ENCODE assay signal across 20 cellular contexts in genomic region chr13:98449273-98449672, GRCh38.
A peak's percentile ranks its signal among the peaks of the same experiment; 100 is the strongest.
DNase-seq lines count a peak whose midpoint lies in the region; ATAC-seq and TF ChIP-seq lines count a peak whose summit lies in the region.
"Had no signal": no experiment of that assay in that cellular context is flagged by ENCODE, and none has a peak within 500 bp of the region (broad histone marks: within the 10 kb centered on the region; RNA-seq: fewer than 3 reads in every experiment).

No MANE protein-coding gene starts in this region.

- peaks cover 10 to 23% of the 10 kb centered on the region in 2 donors for H3K4me1 ChIP-seq in naive thymus-derived CD4-positive, alpha-beta T cell (ENCODE audit: control insufficient read depth in 2 of 2, insufficient read depth in 2 of 2, low read length in 2 of 2)

- ATAC-seq in naive thymus-derived CD4-positive, alpha-beta T cell: no peak
- ATAC-seq in HG03520 (IDR thresholded peaks at IDR 0.05; ENCODE audit: unreplicated experiment) (no peak), Right ventricle myocardium inferior (no peak)
- ATAC-seq: esophagus mucosa had no signal

- no peak for TF ChIP-seq CTCF in type B pancreatic cell (conservative IDR thresholded peaks at IDR 0.05)

- peak overlapping the region; percentile 14 for H3K27ac ChIP-seq in angular gyrus (ENCODE audit: low read depth, low read length)
- H3K27ac ChIP-seq in naive thymus-derived CD4-positive, alpha-beta T cell (ENCODE audit: low read depth, low read length): no peak overlapping the region

- H3K4me1 Mint-ChIP-seq in activated T-cell treated with anti-CD3 and anti-CD28 coated beads, Interleukin-2, amount 50 U/mL, for 24 hours (ENCODE audit: low read depth): peaks cover 36% of the 10 kb centered on the region
- H3K4me1 Mint-ChIP-seq in naive thymus-derived CD4-positive, alpha-beta T cell: peaks cover 9 to 37% (median 31%) of the 10 kb centered on the region in 7 donors
- peaks cover 39% of the 10 kb centered on the region for H3K4me1 Mint-ChIP-seq in type B pancreatic cell (ENCODE audit: unreplicated experiment)

- no peaks in the 10 kb centered on the region for H3K27me3 ChIP-seq in naive thymus-derived CD4-positive, alpha-beta T cell (ENCODE audit: control insufficient read depth in 2 of 2, insufficient read depth in 2 of 2, low read length in 2 of 2)
- H3K27me3 ChIP-seq: tibial nerve had no signal

- no peaks in the 10 kb centered on the region for H3K27me3 Mint-ChIP-seq in activated T-cell treated with anti-CD3 and anti-CD28 coated beads, Interleukin-2, amount 50 U/mL, for 24 hours
- no peaks in the 10 kb centered on the region for H3K27me3 Mint-ChIP-seq in naive thymus-derived CD4-positive, alpha-beta T cell
- no peaks in the 10 kb centered on the region for H3K27me3 Mint-ChIP-seq in type B pancreatic cell

- no peaks in the 10 kb centered on the region for H3K9me3 ChIP-seq in naive thymus-derived CD4-positive, alpha-beta T cell (ENCODE audit: control insufficient read depth in 2 of 3, low read length in 3 of 3)
- H3K9me3 ChIP-seq: tibial nerve had no signal

- no peak overlapping the region for H3K4me3 Mint-ChIP-seq in activated T-cell treated with anti-CD3 and anti-CD28 coated beads, Interleukin-2, amount 50 U/mL, for 24 hours
- no peak overlapping the region for H3K4me3 Mint-ChIP-seq in naive thymus-derived CD4-positive, alpha-beta T cell
- H3K4me3 Mint-ChIP-seq in type B pancreatic cell: no peak overlapping the region

- CTCF ChIA-PET in naive thymus-derived CD4-positive, alpha-beta T cell (lab: Charles Lee): interaction anchor here (0.6 kb wide), 1 partner anchor 204 kb away, joined by 3 read pairs; no protein-coding TSS in a partner anchor

- H3K27ac Mint-ChIP-seq in activated T-cell treated with anti-CD3 and anti-CD28 coated beads, Interleukin-2, amount 50 U/mL, for 24 hours: peak overlapping the region; percentile 71
- peak overlapping the region in 7 of 9 donors; percentile 15 to 88 (median 76) for H3K27ac Mint-ChIP-seq in naive thymus-derived CD4-positive, alpha-beta T cell
- H3K27ac Mint-ChIP-seq in type B pancreatic cell: peak overlapping the region; percentile 85

- no peak for DNase-seq in activated T-cell treated with anti-CD3 and anti-CD28 coated beads, Interleukin-2, amount 50 U/mL, for 24 hours
- DNase-seq in activated T-cell treated with anti-CD3 and anti-CD28 coated beads for 4 hours: no peak
- DNase-seq in naive thymus-derived CD4-positive, alpha-beta T cell: no peak
- no peak for DNase-seq in type B pancreatic cell (ENCODE audit: extremely low spot score, unreplicated experiment)
- DNase-seq in Right ventricle myocardium inferior (ENCODE audit: missing footprints): no peak
- no peak for DNase-seq in anterior cingulate cortex (lab: John Stamatoyannopoulos, UW)
- DNase-seq: activated CD4-positive, alpha-beta T cell treated with anti-CD3 and anti-CD28 coated beads for 48 hours; cortex of kidney; head of caudate nucleus; mesendoderm; MM.1S; NCI-H1694 treated with DMSO at 0.1 percent for 48 hours; nucleus accumbens; stimulated activated CD4-positive, alpha-beta T cell treated with anti-CD3 and anti-CD28 coated beads, Interleukin-4, amount 100 ng/mL, for 24 hours; stimulated activated CD8-positive, alpha-beta memory T cell treated with anti-CD3 and anti-CD28 coated beads, Interleukin-4, amount 100 ng/mL, for 48 hours; T1000 had no signal

- intact Hi-C loops in naive thymus-derived CD4-positive, alpha-beta T cell (cut with micrococcal nuclease): loop anchor here (5.0 to 10.0 kb wide), 2 partner anchors 474 to 583 kb away; no protein-coding TSS in a partner anchor
- intact Hi-C loops in Right ventricle myocardium inferior (cut with DNase I): loop anchor here (5.0 kb wide), 1 partner anchor 393 kb away; no protein-coding TSS in a partner anchor

- peaks cover 65% of the 10 kb centered on the region for H3K36me3 Mint-ChIP-seq in activated T-cell treated with anti-CD3 and anti-CD28 coated beads, Interleukin-2, amount 50 U/mL, for 24 hours (ENCODE audit: low read depth)
- peaks cover 0 to 34% (median 6%) of the 10 kb centered on the region in 5 donors for H3K36me3 Mint-ChIP-seq in naive thymus-derived CD4-positive, alpha-beta T cell
- H3K36me3 Mint-ChIP-seq in type B pancreatic cell: peaks cover 44% of the 10 kb centered on the region

- POLR2A ChIA-PET in naive thymus-derived CD4-positive, alpha-beta T cell (lab: Charles Lee): no interaction called here

- H3K9me3 Mint-ChIP-seq in activated T-cell treated with anti-CD3 and anti-CD28 coated beads, Interleukin-2, amount 50 U/mL, for 24 hours: no peaks in the 10 kb centered on the region
- peaks cover 0 to 4% (median 0%) of the 10 kb centered on the region in 11 donors for H3K9me3 Mint-ChIP-seq in naive thymus-derived CD4-positive, alpha-beta T cell
- no peaks in the 10 kb centered on the region for H3K9me3 Mint-ChIP-seq in type B pancreatic cell

- H3K4me3 ChIP-seq in naive thymus-derived CD4-positive, alpha-beta T cell (ENCODE audit: low read length): no peak overlapping the region
- H3K4me3 ChIP-seq: tibial nerve had no signal

- H3K36me3 ChIP-seq in naive thymus-derived CD4-positive, alpha-beta T cell (ENCODE audit: control insufficient read depth in 2 of 3, insufficient read depth in 3 of 3, low read length in 3 of 3): peaks cover 0 to 38% (median 6%) of the 10 kb centered on the region in 3 experiments
